18 cellular contexts compared by ENCODE assay signal in genomic region chr4:125710766-125711165, GRCh38.
DNase-seq lines count a peak whose midpoint lies in the region; ATAC-seq and TF ChIP-seq lines count a peak whose summit lies in the region.
"Had no signal": no experiment of that assay in that cellular context is flagged by ENCODE, and none has a peak within 500 bp of the region (broad histone marks: within the 10 kb centered on the region; RNA-seq: fewer than 3 reads in every experiment).

No MANE protein-coding gene starts in this region.

- no peaks in the 10 kb centered on the region for H3K79me2 ChIP-seq in mammary epithelial cell (ENCODE audit: insufficient read depth, low read length)

- H2AFZ ChIP-seq in mammary epithelial cell (ENCODE audit: low read depth, low read length): peak overlapping the region; percentile 21

- no peaks in the 10 kb centered on the region for H3K9me3 ChIP-seq in mammary epithelial cell (replicated peaks; ENCODE audit: insufficient read depth, low read length)
- no peaks in the 10 kb centered on the region for H3K9me3 ChIP-seq in gastrocnemius medialis
- H3K9me3 ChIP-seq: A549, Caco-2 had no signal

- H3K27ac ChIP-seq in mammary epithelial cell (ENCODE audit: insufficient read depth, low read depth, low read length) (no peak overlapping the region), gastrocnemius medialis (no peak overlapping the region)
- H3K27ac ChIP-seq: A549 had no signal

- H3K4me1 Mint-ChIP-seq in MCF 10A (ENCODE audit: insufficient read depth, unreplicated experiment): peaks cover under 1% of the 10 kb centered on the region
- H3K4me1 Mint-ChIP-seq: CD4-positive, CD25-positive, alpha-beta regulatory T cell had no signal

- no peak for TF ChIP-seq POLR2A in gastrocnemius medialis (IDR thresholded peaks at IDR 0.05)

- H3K4me3 Mint-ChIP-seq in MCF 10A (ENCODE audit: unreplicated experiment): no peak overlapping the region
- H3K4me3 Mint-ChIP-seq: CD4-positive, CD25-positive, alpha-beta regulatory T cell; CD8-positive, alpha-beta T cell had no signal

- TF ChIP-seq CTCF in mammary epithelial cell (conservative IDR thresholded peaks at IDR 0.05 in 1 of 2, IDR thresholded peaks at IDR 0.05 in 1 of 2; ENCODE audit: extremely low read depth in 1 of 2, insufficient read depth in 1 of 2, low read depth in 1 of 2, low read length in 2 of 2) (no peak), MCF 10A (IDR thresholded peaks at IDR 0.05; ENCODE audit: unreplicated experiment) (no peak), gastrocnemius medialis (IDR thresholded peaks at IDR 0.05 in 4 of 5, conservative IDR thresholded peaks at IDR 0.05 in 1 of 5) (no peak)

- H3K36me3 ChIP-seq in mammary epithelial cell (ENCODE audit: insufficient read depth, low read length): no peaks in the 10 kb centered on the region
- H3K36me3 ChIP-seq in gastrocnemius medialis: no peaks in the 10 kb centered on the region

- no peaks in the 10 kb centered on the region for H3K36me3 Mint-ChIP-seq in MCF 10A (ENCODE audit: insufficient read depth, unreplicated experiment)
- H3K36me3 Mint-ChIP-seq: CD4-positive, CD25-positive, alpha-beta regulatory T cell; CD8-positive, alpha-beta T cell had no signal

- no TSS peak for BruUV-seq in mammary epithelial cell (replicated peaks; lab: Mats Ljungman, UMichigan)
- no TSS peak for BruUV-seq in MCF 10A (replicated peaks; lab: Mats Ljungman, UMichigan)

- H3K4me1 ChIP-seq in mammary epithelial cell (ENCODE audit: insufficient read depth, low read length) (no peaks in the 10 kb centered on the region), gastrocnemius medialis (no peaks in the 10 kb centered on the region)
- H3K4me1 ChIP-seq: A549, Caco-2 had no signal

- H3K4me2 ChIP-seq in mammary epithelial cell (ENCODE audit: insufficient read depth, low read depth, low read length): no peak overlapping the region
- H3K4me2 ChIP-seq: A549 had no signal

- H3K27me3 ChIP-seq in mammary epithelial cell (ENCODE audit: insufficient read depth, low read length) (no peaks in the 10 kb centered on the region), gastrocnemius medialis (no peaks in the 10 kb centered on the region)

- in situ Hi-C loops in mammary epithelial cell (cut with MboI; ENCODE audit: low sequenced_read_pairs in 2 of 2) (no loop called here), gastrocnemius medialis (cut with MboI; ENCODE audit: low sequenced_read_pairs in 4 of 4) (no loop called here)

- CTCF ChIA-PET in mammary epithelial cell (lab: Charles Lee; ENCODE audit: low non-redundant PET): no interaction called here
- CTCF ChIA-PET in MCF 10A (lab: Yijun Ruan, JAX): no interaction called here

- H3K27ac Mint-ChIP-seq in MCF 10A (ENCODE audit: low read depth, unreplicated experiment): no peak overlapping the region
- H3K27ac Mint-ChIP-seq: CD4-positive, CD25-positive, alpha-beta regulatory T cell; CD8-positive, alpha-beta T cell had no signal

- no peak for DNase-seq in mammary epithelial cell
- DNase-seq in MCF 10A (ENCODE audit: unreplicated experiment): no peak
- DNase-seq in SK-N-DZ (ENCODE audit: low spot score): peak; percentile 64
- peak; percentile 92 for DNase-seq in islet precursor cell
- DNase-seq in gastrocnemius medialis: no peak
- DNase-seq in SHP77 (lab: John Stamatoyannopoulos, UW): no peak
- DNase-seq in AG20443 (ENCODE audit: low spot score): no peak
- DNase-seq: 8988T; ACHN; C1 segment of cervical spinal cord; Caco-2; CD4-positive, CD25-positive, alpha-beta regulatory T cell; CD8-positive, alpha-beta T cell; DMS153; DND-41; GOT3; HCEC 1CT had no signal

- H3K9me3 Mint-ChIP-seq in MCF 10A (ENCODE audit: unreplicated experiment): peaks cover 7% of the 10 kb centered on the region

- no peak for ATAC-seq in gastrocnemius medialis
- ATAC-seq: A549; CD8-positive, alpha-beta T cell had no signal

- dilution Hi-C loops in mammary epithelial cell (cut with HindIII; ENCODE audit: low sequenced_read_pairs): no loop called here

- no peaks in the 10 kb centered on the region for H3K27me3 Mint-ChIP-seq in MCF 10A (ENCODE audit: insufficient read depth, unreplicated experiment)
- H3K27me3 Mint-ChIP-seq: CD4-positive, CD25-positive, alpha-beta regulatory T cell had no signal

- no peak overlapping the region for H3K9ac ChIP-seq in mammary epithelial cell (ENCODE audit: insufficient read depth, low read length)

- no peaks in the 10 kb centered on the region for H4K20me1 ChIP-seq in mammary epithelial cell (ENCODE audit: insufficient read depth, low read length)

- intact Hi-C loops in mammary epithelial cell (cut with micrococcal nuclease) (no loop called here), MCF 10A (cut with micrococcal nuclease) (no loop called here), gastrocnemius medialis (cut with DNase I; ENCODE audit: low total_unique reads) (no loop called here)

- POLR2A ChIA-PET in MCF 10A (lab: Yijun Ruan, JAX): interaction anchor here (1.9 kb wide), 1 partner anchor 395 kb away, joined by 3 read pairs; the partner anchor contains the start of gene FAT4

- H3K4me3 ChIP-seq in mammary epithelial cell (replicated peaks in 1 of 3; ENCODE audit: insufficient read depth in 1 of 3, low read depth in 2 of 3, low read length in 3 of 3) (no peak overlapping the region), gastrocnemius medialis (no peak overlapping the region)
- H3K4me3 ChIP-seq: A549 had no signal

Comparison
In these comparisons a context has a peak if more than half of its experiments do, and no peak if none do; other contexts are left out.
1. DNase-seq: peak in SK-N-DZ (single experiment) and islet precursor cell (single experiment); none in mammary epithelial cell (single experiment), MCF 10A (single experiment), gastrocnemius medialis (0 of 2), SHP77 (0 of 2) and AG20443 (single experiment).